Comparison of ENCODE assay signal across 13 cellular contexts in genomic region chr17:51805765-51806164, GRCh38.
"Had no signal": no experiment of that assay in that cellular context is flagged by ENCODE, and none has a peak within 500 bp of the region (broad histone marks: within the 10 kb centered on the region; RNA-seq: fewer than 3 reads in every experiment).

No MANE protein-coding gene starts in this region.

- ATAC-seq: activated CD4-positive, alpha-beta T cell treated with anti-CD3 and anti-CD28 coated beads for 36 hours; activated CD8-positive, alpha-beta memory T cell treated with anti-CD3 and anti-CD28 coated beads, Interleukin-2, amount 10 ng/mL, durations not matched to agents 7 days and 5 days had no signal

- H3K4me2 ChIP-seq: neural progenitor cell had no signal

- H3K9me3 ChIP-seq: esophagus muscularis mucosa, sigmoid colon, thoracic aorta had no signal

- H3K4me1 ChIP-seq: esophagus muscularis mucosa, sigmoid colon, spleen had no signal

- H2AFZ ChIP-seq: neural progenitor cell had no signal

- H3K9ac ChIP-seq: neural progenitor cell had no signal

- H3K4me3 ChIP-seq: cardiac muscle cell, esophagus muscularis mucosa, lung, neural progenitor cell, sigmoid colon, spleen, thoracic aorta had no signal

- DNase-seq: activated CD4-positive, alpha-beta memory T cell treated with anti-CD3 and anti-CD28 coated beads for 36 hours; activated CD4-positive, alpha-beta T cell treated with anti-CD3 and anti-CD28 coated beads for 36 hours; activated CD8-positive, alpha-beta memory T cell treated with anti-CD3 and anti-CD28 coated beads, Interleukin-2, amount 10 ng/mL, durations not matched to agents 7 days and 5 days; activated naive CD4-positive, alpha-beta T cell treated with anti-CD3 and anti-CD28 coated beads, Interleukin-2, amount 50 U/mL, for 16 hours; activated T-cell treated with anti-CD3 and anti-CD28 coated beads, Interleukin-2, amount 50 U/mL, for 1 hour; sigmoid colon; spleen; WERI-Rb-1 had no signal

- H3K36me3 ChIP-seq: cardiac muscle cell, esophagus muscularis mucosa, neural progenitor cell, sigmoid colon, spleen, thoracic aorta, WERI-Rb-1 had no signal

- H3K27ac ChIP-seq: cardiac muscle cell, esophagus muscularis mucosa, neural progenitor cell, sigmoid colon, spleen, thoracic aorta, WERI-Rb-1 had no signal

- H3K27me3 ChIP-seq: cardiac muscle cell, esophagus muscularis mucosa, neural progenitor cell, sigmoid colon had no signal
